In genomic region chr7:138125598-138126111, GRCh38 we compare ENCODE assay signal across 10 cellular contexts. TPM values are rescaled to one million over a fixed set of nuclear protein-coding genes. Genes with fewer than 3 reads are reported as not detected.
DNase-seq lines count a peak whose midpoint lies in the region; ATAC-seq and TF ChIP-seq lines count a peak whose summit lies in the region.
"Had no signal": no experiment of that assay in that cellular context is flagged by ENCODE, and none has a peak within 500 bp of the region (broad histone marks: within the 10 kb centered on the region; RNA-seq: fewer than 3 reads in every experiment).

No MANE protein-coding gene starts in this region.

- no peak overlapping the region for H2BK15ac ChIP-seq in IMR-90 (ENCODE audit: low read depth, low read length)

- no peak overlapping the region for H3K9ac ChIP-seq in IMR-90 (ENCODE audit: low read depth, low read length)

- H4K20me1 ChIP-seq in IMR-90 (ENCODE audit: insufficient read depth, low read length): no peaks in the 10 kb centered on the region

- no peak overlapping the region for H3K4me3 ChIP-seq in Caco-2 (ENCODE audit: low read depth, low read length)
- no peak overlapping the region for H3K4me3 ChIP-seq in IMR-90 (ENCODE audit: insufficient read depth, low read depth, low read length)
- H3K4me3 ChIP-seq in foreskin fibroblast (ENCODE audit: low read depth in 1 of 2, low read length in 2 of 2): no peak overlapping the region

- H2AFZ ChIP-seq in IMR-90 (replicated peaks; ENCODE audit: low read length, poor library complexity): no peak overlapping the region

- H3K4ac ChIP-seq in IMR-90 (ENCODE audit: low read depth, low read length): no peak overlapping the region

- H2AK9ac ChIP-seq in IMR-90 (replicated peaks; ENCODE audit: low read depth, low read length, poor library complexity): no peak overlapping the region

- TF ChIP-seq RAD21 in IMR-90 (IDR thresholded peaks at IDR 0.05; ENCODE audit: low read length): no peak

- H3K27me3 ChIP-seq in Caco-2 (replicated peaks; ENCODE audit: control insufficient read depth, insufficient read depth, low read length) (no peaks in the 10 kb centered on the region), IMR-90 (ENCODE audit: control insufficient read depth, insufficient read depth, low read length) (no peaks in the 10 kb centered on the region)

- H4K91ac ChIP-seq in IMR-90 (ENCODE audit: insufficient read depth, low read depth, low read length): no peak overlapping the region

- H3K4me1 ChIP-seq in Caco-2: peaks cover 26% of the 10 kb centered on the region
- H3K4me1 ChIP-seq in IMR-90 (ENCODE audit: control insufficient read depth, insufficient read depth, low read length): no peaks in the 10 kb centered on the region

- no CpG with 5 or more reads among the region's 2 CpGs for WGBS in IMR-90 (ENCODE audit: extremely low coverage in 2 of 2, insufficient read length in 1 of 2), 2 experiments

- H2BK120ac ChIP-seq in IMR-90 (ENCODE audit: low read depth, low read length): no peak overlapping the region

- H3K9me3 ChIP-seq in Caco-2 (peaks cover 53% of the 10 kb centered on the region), IMR-90 (ENCODE audit: control insufficient read depth, insufficient read depth, low read length) (peaks cover 3% of the 10 kb centered on the region; the same call in 1 of the 2 replicates)

- no peak overlapping the region for H4K8ac ChIP-seq in IMR-90 (ENCODE audit: low read depth in 2 of 2, low read length in 2 of 2)

- H3K18ac ChIP-seq in IMR-90 (ENCODE audit: low read depth, low read length): no peak overlapping the region

- DNase-seq in Caco-2 (no peak), IMR-90 (peak; percentile 6), foreskin fibroblast (peak; percentile 1 to 3)
- DNase-seq in stimulated activated CD4-positive, alpha-beta T cell treated with anti-CD3 and anti-CD28 coated beads, Interleukin-15, amount 100 ng/mL, for 24 hours: no peak
- no peak for DNase-seq in activated naive CD8-positive, alpha-beta T cell treated with anti-CD3 and anti-CD28 coated beads, Interleukin-2, amount 50 U/mL, for 24 hours

- no peaks in the 10 kb centered on the region for H3K36me3 ChIP-seq in Caco-2 (ENCODE audit: control insufficient read depth, insufficient read depth, low read length)
- H3K36me3 ChIP-seq in IMR-90 (ENCODE audit: control insufficient read depth, insufficient read depth, low read length): no peaks in the 10 kb centered on the region

- no peaks in the 10 kb centered on the region for H3K79me1 ChIP-seq in IMR-90 (ENCODE audit: low read depth in 1 of 2, low read length in 2 of 2)

- H2BK5ac ChIP-seq in IMR-90 (ENCODE audit: low read depth, low read length, poor library complexity, severe bottlenecking): no peak overlapping the region

- TF ChIP-seq CTCF in Caco-2 (IDR thresholded peaks at IDR 0.05; ENCODE audit: insufficient read depth in 1 of 2, low read depth in 1 of 2, low read length in 1 of 2, severe bottlenecking in 1 of 2, unreplicated experiment in 1 of 2) (no peak), IMR-90 (conservative IDR thresholded peaks at IDR 0.05; ENCODE audit: low read depth, low read length) (no peak), foreskin fibroblast (IDR thresholded peaks at IDR 0.05; ENCODE audit: low read depth, low read length) (no peak)

- no peak overlapping the region for H2BK20ac ChIP-seq in IMR-90 (ENCODE audit: low read depth, low read length)

- peaks cover 26% of the 10 kb centered on the region for H3K9me3 Mint-ChIP-seq in Caco-2 (ENCODE audit: unreplicated experiment)
- H3K9me3 Mint-ChIP-seq in activated naive CD8-positive, alpha-beta T cell treated with anti-CD3 and anti-CD28 coated beads, Interleukin-2, amount 50 U/mL, for 24 hours: no peaks in the 10 kb centered on the region

- CTCF ChIA-PET in Caco-2 (lab: Charles Lee) (no interaction called here), IMR-90 (lab: Yijun Ruan, JAX) (no interaction called here)

- peaks cover 12% of the 10 kb centered on the region for H3K4me1 Mint-ChIP-seq in Caco-2 (ENCODE audit: low read depth, unreplicated experiment)
- H3K4me1 Mint-ChIP-seq in activated naive CD8-positive, alpha-beta T cell treated with anti-CD3 and anti-CD28 coated beads, Interleukin-2, amount 50 U/mL, for 24 hours: peaks cover 2% of the 10 kb centered on the region

- in situ Hi-C loops in IMR-90 (cut with MboI; ENCODE audit: low sequenced_read_pairs): no loop called here

- POLR2A ChIA-PET in Caco-2 (lab: Charles Lee) (no interaction called here), IMR-90 (lab: Charles Lee; ENCODE audit: unreplicated experiment) (no interaction called here)

- no peaks in the 10 kb centered on the region for H3K27me3 Mint-ChIP-seq in Caco-2 (ENCODE audit: insufficient read depth, unreplicated experiment)
- no peaks in the 10 kb centered on the region for H3K27me3 Mint-ChIP-seq in activated naive CD8-positive, alpha-beta T cell treated with anti-CD3 and anti-CD28 coated beads, Interleukin-2, amount 50 U/mL, for 24 hours

- H3K56ac ChIP-seq in IMR-90 (ENCODE audit: extremely low read depth, insufficient read depth, low read length): no peak overlapping the region

- H3K4me2 ChIP-seq in IMR-90 (ENCODE audit: low read depth, low read length): no peak overlapping the region

- no peak overlapping the region for H3K27ac ChIP-seq in IMR-90 (ENCODE audit: insufficient read depth, low read length)

- H3K9me1 ChIP-seq in IMR-90 (ENCODE audit: insufficient read depth, low read length): no peaks in the 10 kb centered on the region

- TF ChIP-seq POLR2A in IMR-90 (IDR thresholded peaks at IDR 0.05; ENCODE audit: low read depth, low read length): no peak

- H3K27ac Mint-ChIP-seq in Caco-2 (ENCODE audit: unreplicated experiment): peak overlapping the region; percentile 35
- no peak overlapping the region for H3K27ac Mint-ChIP-seq in activated naive CD8-positive, alpha-beta T cell treated with anti-CD3 and anti-CD28 coated beads, Interleukin-2, amount 50 U/mL, for 24 hours

- intact Hi-C loops in Caco-2 (cut with micrococcal nuclease; ENCODE audit: unreplicated experiment): no loop called here
- intact Hi-C loops in IMR-90 (cut with micrococcal nuclease): no loop called here

- H3K23ac ChIP-seq in IMR-90 (ENCODE audit: low read depth, low read length): no peak overlapping the region

- H2AK5ac ChIP-seq in IMR-90 (ENCODE audit: low read depth, low read length): no peak overlapping the region

- dilution Hi-C loops in IMR-90 (cut with HindIII; ENCODE audit: low sequenced_read_pairs, unreplicated experiment): no loop called here

- ATAC-seq in GM21390 (IDR thresholded peaks at IDR 0.05; ENCODE audit: unreplicated experiment) (peak; percentile 90), IMR-90 (ENCODE audit: low read depth) (no peak), HG03457 (IDR thresholded peaks at IDR 0.05; ENCODE audit: unreplicated experiment) (no peak), HG03196 (IDR thresholded peaks at IDR 0.05; ENCODE audit: unreplicated experiment) (no peak)
- ATAC-seq in activated naive CD8-positive, alpha-beta T cell treated with anti-CD3 and anti-CD28 coated beads, Interleukin-2, amount 50 U/mL, for 24 hours: no peak

- H3K36me3 Mint-ChIP-seq in Caco-2 (ENCODE audit: insufficient read depth, unreplicated experiment): peaks cover 23% of the 10 kb centered on the region
- H3K36me3 Mint-ChIP-seq in activated naive CD8-positive, alpha-beta T cell treated with anti-CD3 and anti-CD28 coated beads, Interleukin-2, amount 50 U/mL, for 24 hours (ENCODE audit: low read depth): no peaks in the 10 kb centered on the region

- BruUV-seq in Caco-2 (replicated peaks; lab: Mats Ljungman, UMichigan) (no TSS peak), IMR-90 (replicated peaks; lab: Mats Ljungman, UMichigan) (no TSS peak)

- H4K5ac ChIP-seq in IMR-90 (ENCODE audit: low read depth, low read length): no peak overlapping the region

- no peak overlapping the region for H3K14ac ChIP-seq in IMR-90 (replicated peaks; ENCODE audit: low read depth, low read length)

- no peak overlapping the region for H3K4me3 Mint-ChIP-seq in Caco-2 (ENCODE audit: unreplicated experiment)
- no peak overlapping the region for H3K4me3 Mint-ChIP-seq in activated naive CD8-positive, alpha-beta T cell treated with anti-CD3 and anti-CD28 coated beads, Interleukin-2, amount 50 U/mL, for 24 hours

TF ChIP-seq in IMR-90, 13 proteins besides CTCF, POLR2A, EP300 and RAD21:
- TF ChIP-seq NFE2L2 (IDR thresholded peaks at IDR 0.05; ENCODE audit: low read depth, low read length) (no peak), FOS (IDR thresholded peaks at IDR 0.05; ENCODE audit: low read depth, low read length) (no peak), CHD1 (IDR thresholded peaks at IDR 0.05; ENCODE audit: low read depth, low read length) (no peak), MXI1 (IDR thresholded peaks at IDR 0.05; ENCODE audit: borderline replicate concordance, low read depth, low read length) (no peak), SMC3 (IDR thresholded peaks at IDR 0.05; ENCODE audit: low read depth, low read length) (no peak), RFX5 (IDR thresholded peaks at IDR 0.05; ENCODE audit: low read depth, low read length) (no peak)
TF ChIP-seq in IMR-90: peak in this region for 0.

RNA-seq across cellular contexts. Expression of gene AKR1D1, which starts 49.4 kb away (rescaled TPM):
- 2.2 and 2.3 TPM in 2 replicates for total RNA-seq in Caco-2 (2022)
- total RNA-seq in IMR-90 (2012; rRNA removed): not detected in 2 replicates
- not detected in 2 replicates for polyA plus RNA-seq in IMR-90 (2012; rRNA removed)
- polyA plus RNA-seq in IMR-90 (2012; cell fraction: cytosol; rRNA removed): not detected in 2 replicates
- not detected in 2 replicates for polyA plus RNA-seq in IMR-90 (2012; cell fraction: nucleus; rRNA removed; ENCODE audit: low replicate concordance)
- total RNA-seq: glomerular endothelial cell; T-helper 2 cell treated with Interferon-gamma antibody and Interleukin-4, amounts not matched to agents 100 ng/mL and 5 ng/mL, for 36 hours had no signal

Comparison
In these comparisons a context has a peak if more than half of its experiments do, and no peak if none do; other contexts are left out.
1. DNase-seq: peak in IMR-90 (single experiment) and foreskin fibroblast (2 of 2); none in Caco-2 (0 of 2), stimulated activated CD4-positive, alpha-beta T cell treated with anti-CD3 and anti-CD28 coated beads, Interleukin-15, amount 100 ng/mL, for 24 hours (single experiment) and activated naive CD8-positive, alpha-beta T cell treated with anti-CD3 and anti-CD28 coated beads, Interleukin-2, amount 50 U/mL, for 24 hours (single experiment).